In the genomic region with DNA sequence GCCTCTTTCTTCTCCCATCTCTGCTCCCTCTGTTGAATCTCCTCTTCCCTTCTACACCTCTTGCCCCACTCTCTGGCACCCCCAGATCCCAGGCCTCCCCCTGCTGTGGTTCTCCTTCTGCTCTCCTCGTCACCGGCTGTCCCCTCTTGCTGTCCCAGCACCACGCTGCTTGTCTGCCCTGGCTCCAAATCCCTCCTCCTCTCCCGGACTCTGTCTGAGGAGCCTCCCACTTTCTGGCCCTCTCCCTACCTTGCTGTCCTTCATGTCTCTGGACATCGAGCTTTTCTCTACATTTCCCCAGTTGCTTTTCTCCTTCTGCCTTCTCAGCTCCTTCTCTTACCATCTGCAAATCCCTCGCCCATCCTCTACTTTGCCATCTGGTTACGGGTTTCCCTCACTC, we compare ENCODE assay signal across 7 cellular contexts. TPM values are rescaled to one million over a fixed set of nuclear protein-coding genes. Genes with fewer than 3 reads are reported as not detected.
DNase-seq lines count a peak whose midpoint lies in the region; ATAC-seq, FAIRE-seq and TF ChIP-seq lines count a peak whose summit lies in the region.
"Had no signal": no experiment of that assay in that cellular context is flagged by ENCODE, and none has a peak within 500 bp of the region (broad histone marks: within the 10 kb centered on the region; RNA-seq: fewer than 3 reads in every experiment).

No MANE protein-coding gene starts in this region.

- peaks cover 57% of the 10 kb centered on the region for H3K9me3 Mint-ChIP-seq in Caco-2 (ENCODE audit: unreplicated experiment)
- H3K9me3 Mint-ChIP-seq in activated CD8-positive, alpha-beta T cell treated with anti-CD3 and anti-CD28 coated beads, Interleukin-2, amount 10 ng/mL, durations not matched to agents 7 days and 5 days (ENCODE audit: insufficient read depth): peaks cover 37% of the 10 kb centered on the region

- CTCF ChIA-PET in Caco-2 (lab: Charles Lee): no interaction called here
- CTCF ChIA-PET in activated CD8-positive, alpha-beta T cell treated with anti-CD3 and anti-CD28 coated beads, Interleukin-2, amount 10 ng/mL, durations not matched to agents 7 days and 5 days (lab: Charles Lee): no interaction called here

- H3K4me3 Mint-ChIP-seq in Caco-2 (ENCODE audit: unreplicated experiment): no peak overlapping the region
- peak overlapping the region; percentile 84 for H3K4me3 Mint-ChIP-seq in activated CD8-positive, alpha-beta T cell treated with anti-CD3 and anti-CD28 coated beads, Interleukin-2, amount 10 ng/mL, durations not matched to agents 7 days and 5 days

- no peaks in the 10 kb centered on the region for H3K4me1 ChIP-seq in Caco-2

- no peaks in the 10 kb centered on the region for H3K27me3 ChIP-seq in Caco-2 (replicated peaks; ENCODE audit: control insufficient read depth, insufficient read depth, low read length)

- BruUV-seq in Caco-2 (replicated peaks; lab: Mats Ljungman, UMichigan): no TSS peak

- H3K4me1 Mint-ChIP-seq in Caco-2 (ENCODE audit: low read depth, unreplicated experiment): no peaks in the 10 kb centered on the region
- H3K4me1 Mint-ChIP-seq in activated CD8-positive, alpha-beta T cell treated with anti-CD3 and anti-CD28 coated beads, Interleukin-2, amount 10 ng/mL, durations not matched to agents 7 days and 5 days (ENCODE audit: low read depth): peaks cover 24% of the 10 kb centered on the region

- no peak for TF ChIP-seq CTCF in Caco-2 (IDR thresholded peaks at IDR 0.05; ENCODE audit: insufficient read depth in 1 of 2, low read depth in 1 of 2, low read length in 1 of 2, severe bottlenecking in 1 of 2, unreplicated experiment in 1 of 2)
- no peak for TF ChIP-seq CTCF in D721Med (IDR thresholded peaks at IDR 0.05; ENCODE audit: insufficient read depth, missing control alignments)

- no peaks in the 10 kb centered on the region for H3K36me3 Mint-ChIP-seq in Caco-2 (ENCODE audit: insufficient read depth, unreplicated experiment)
- peaks cover 57% of the 10 kb centered on the region for H3K36me3 Mint-ChIP-seq in activated CD8-positive, alpha-beta T cell treated with anti-CD3 and anti-CD28 coated beads, Interleukin-2, amount 10 ng/mL, durations not matched to agents 7 days and 5 days (ENCODE audit: low read depth)

- no peak for ATAC-seq in activated CD8-positive, alpha-beta T cell treated with anti-CD3 and anti-CD28 coated beads, Interleukin-2, amount 10 ng/mL, durations not matched to agents 7 days and 5 days
- ATAC-seq in HG02870 (IDR thresholded peaks at IDR 0.05; ENCODE audit: unreplicated experiment): no peak

- POLR2A ChIA-PET in Caco-2 (lab: Charles Lee): no interaction called here
- POLR2A ChIA-PET in activated CD8-positive, alpha-beta T cell treated with anti-CD3 and anti-CD28 coated beads, Interleukin-2, amount 10 ng/mL, durations not matched to agents 7 days and 5 days (lab: Charles Lee): no interaction called here

- H3K27ac Mint-ChIP-seq in Caco-2 (ENCODE audit: unreplicated experiment): peak overlapping the region; percentile 4
- peak overlapping the region; percentile 83 for H3K27ac Mint-ChIP-seq in activated CD8-positive, alpha-beta T cell treated with anti-CD3 and anti-CD28 coated beads, Interleukin-2, amount 10 ng/mL, durations not matched to agents 7 days and 5 days

- no peak for DNase-seq in Caco-2
- no peak for DNase-seq in activated CD8-positive, alpha-beta T cell treated with anti-CD3 and anti-CD28 coated beads, Interleukin-2, amount 10 ng/mL, durations not matched to agents 7 days and 5 days
- DNase-seq in lung microvascular endothelial cell (ENCODE audit: low read depth in 2 of 2): peak; percentile 4 to 26
- no peak for DNase-seq in HCEC 1CT
- no peak for DNase-seq in D721Med (ENCODE audit: insufficient read length, low spot score)

- intact Hi-C loops in Caco-2 (cut with micrococcal nuclease; ENCODE audit: unreplicated experiment): no loop called here

- H3K9me3 ChIP-seq in Caco-2: peaks cover 32% of the 10 kb centered on the region
- H3K9me3 ChIP-seq: neutrophil had no signal

- no peaks in the 10 kb centered on the region for H3K36me3 ChIP-seq in Caco-2 (ENCODE audit: control insufficient read depth, insufficient read depth, low read length)
- H3K36me3 ChIP-seq: neutrophil had no signal

- no peaks in the 10 kb centered on the region for H3K27me3 Mint-ChIP-seq in Caco-2 (ENCODE audit: insufficient read depth, unreplicated experiment)
- H3K27me3 Mint-ChIP-seq in activated CD8-positive, alpha-beta T cell treated with anti-CD3 and anti-CD28 coated beads, Interleukin-2, amount 10 ng/mL, durations not matched to agents 7 days and 5 days (ENCODE audit: low read depth): no peaks in the 10 kb centered on the region

- H3K4me3 ChIP-seq in Caco-2 (ENCODE audit: low read depth, low read length): no peak overlapping the region

- FAIRE-seq in D721Med (lab: Jason Lieb, UNC): no peak

RNA-seq across cellular contexts. Expression of gene ZNF347, which starts 1.3 kb away (rescaled TPM):
- total RNA-seq in Caco-2 (2022) (1.3 and 2.2 TPM in 2 replicates), lung microvascular endothelial cell (3.7 and 4.6 TPM in 2 replicates)
- total RNA-seq in activated CD8-positive, alpha-beta T cell treated with anti-CD3 and anti-CD28 coated beads, Interleukin-2, amount 10 ng/mL, durations not matched to agents 7 days and 5 days: 10 to 100 TPM; 12.8 to 13.7 TPM

RNA-seq across cellular contexts. Expression of gene ZNF415, which starts 24.9 kb away (rescaled TPM):
- total RNA-seq in Caco-2 (2022) (12.5 and 14.9 TPM in 2 replicates), lung microvascular endothelial cell (1.3 and 2.0 TPM in 2 replicates)
- total RNA-seq in activated CD8-positive, alpha-beta T cell treated with anti-CD3 and anti-CD28 coated beads, Interleukin-2, amount 10 ng/mL, durations not matched to agents 7 days and 5 days: 1 to 10 TPM; 1.4 to 1.9 TPM

RNA-seq across cellular contexts. Expression of gene ZNF665, which starts 35.6 kb away (rescaled TPM):
- 0.39 and 0.73 TPM in 2 replicates for total RNA-seq in Caco-2 (2022)
- 1 to 10 TPM; 4.9 to 5.9 TPM for total RNA-seq in activated CD8-positive, alpha-beta T cell treated with anti-CD3 and anti-CD28 coated beads, Interleukin-2, amount 10 ng/mL, durations not matched to agents 7 days and 5 days
- 1.3 and 1.8 TPM in 2 replicates for total RNA-seq in lung microvascular endothelial cell

RNA-seq across cellular contexts. Expression of gene ZNF160, which starts 54.4 kb away (rescaled TPM):
- 30.6 and 33.3 TPM in 2 replicates for total RNA-seq in Caco-2 (2022)
- 10 to 100 TPM; 36.5 to 42.2 TPM for total RNA-seq in activated CD8-positive, alpha-beta T cell treated with anti-CD3 and anti-CD28 coated beads, Interleukin-2, amount 10 ng/mL, durations not matched to agents 7 days and 5 days
- total RNA-seq in lung microvascular endothelial cell: 10.9 and 20.0 TPM in 2 replicates

Comparison
In these comparisons a context has a peak if more than half of its experiments do, and no peak if none do; other contexts are left out.
1. DNase-seq: peak in lung microvascular endothelial cell (2 of 2); none in Caco-2 (0 of 2), activated CD8-positive, alpha-beta T cell treated with anti-CD3 and anti-CD28 coated beads, Interleukin-2, amount 10 ng/mL, durations not matched to agents 7 days and 5 days (single experiment), HCEC 1CT (single experiment) and D721Med (single experiment).